ENCODE assay signal across 1 cellular context in the genomic region with DNA sequence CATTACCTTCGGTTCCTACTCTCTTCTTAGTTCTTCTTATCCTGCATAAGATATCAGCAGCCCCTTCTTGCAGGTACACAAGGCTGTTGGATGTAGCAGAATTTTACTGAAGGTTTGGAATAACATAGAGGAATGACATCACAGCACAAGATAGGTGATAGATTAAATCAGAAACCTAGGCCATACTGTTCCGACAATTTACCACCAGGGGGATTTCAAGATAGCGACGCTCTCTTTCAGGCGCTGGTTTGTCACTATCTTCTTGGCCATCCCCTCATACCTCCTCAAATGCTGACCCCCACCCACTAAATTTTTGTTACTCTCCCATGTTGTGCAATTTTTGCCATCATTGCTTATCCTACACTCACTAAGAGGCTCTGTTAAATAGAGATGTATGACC.
TF ChIP-seq lines count a peak whose summit lies in the region.

No MANE protein-coding gene starts in this region.

TF ChIP-seq in HepG2, 621 proteins besides CTCF, POLR2A, EP300 and RAD21:
- 0 out of 2 replicates have a peak, but pooled peaks have one; percentile 32 for TF ChIP-seq SMC3 (IDR thresholded peaks at IDR 0.05; ENCODE audit: low read length)
- TF ChIP-seq, protein P1, sequence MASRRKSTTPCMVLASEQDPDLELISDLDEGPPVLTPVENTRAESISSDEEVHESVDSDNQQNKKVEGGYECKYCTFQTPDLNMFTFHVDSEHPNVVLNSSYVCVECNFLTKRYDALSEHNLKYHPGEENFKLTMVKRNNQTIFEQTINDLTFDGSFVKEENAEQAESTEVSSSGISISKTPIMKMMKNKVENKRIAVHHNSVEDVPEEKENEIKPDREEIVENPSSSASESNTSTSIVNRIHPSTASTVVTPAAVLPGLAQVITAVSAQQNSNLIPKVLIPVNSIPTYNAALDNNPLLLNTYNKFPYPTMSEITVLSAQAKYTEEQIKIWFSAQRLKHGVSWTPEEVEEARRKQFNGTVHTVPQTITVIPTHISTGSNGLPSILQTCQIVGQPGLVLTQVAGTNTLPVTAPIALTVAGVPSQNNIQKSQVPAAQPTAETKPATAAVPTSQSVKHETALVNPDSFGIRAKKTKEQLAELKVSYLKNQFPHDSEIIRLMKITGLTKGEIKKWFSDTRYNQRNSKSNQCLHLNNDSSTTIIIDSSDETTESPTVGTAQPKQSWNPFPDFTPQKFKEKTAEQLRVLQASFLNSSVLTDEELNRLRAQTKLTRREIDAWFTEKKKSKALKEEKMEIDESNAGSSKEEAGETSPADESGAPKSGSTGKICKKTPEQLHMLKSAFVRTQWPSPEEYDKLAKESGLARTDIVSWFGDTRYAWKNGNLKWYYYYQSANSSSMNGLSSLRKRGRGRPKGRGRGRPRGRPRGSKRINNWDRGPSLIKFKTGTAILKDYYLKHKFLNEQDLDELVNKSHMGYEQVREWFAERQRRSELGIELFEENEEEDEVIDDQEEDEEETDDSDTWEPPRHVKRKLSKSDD (CRISPR knock-in tag; IDR thresholded peaks at IDR 0.05; ENCODE audit: low read depth): no peak
- TF ChIP-seq STAG1 (CRISPR knock-in tag; IDR thresholded peaks at IDR 0.05): 0 out of 2 replicates have a peak, but pooled peaks have one; percentile 5
